In the genomic region with DNA sequence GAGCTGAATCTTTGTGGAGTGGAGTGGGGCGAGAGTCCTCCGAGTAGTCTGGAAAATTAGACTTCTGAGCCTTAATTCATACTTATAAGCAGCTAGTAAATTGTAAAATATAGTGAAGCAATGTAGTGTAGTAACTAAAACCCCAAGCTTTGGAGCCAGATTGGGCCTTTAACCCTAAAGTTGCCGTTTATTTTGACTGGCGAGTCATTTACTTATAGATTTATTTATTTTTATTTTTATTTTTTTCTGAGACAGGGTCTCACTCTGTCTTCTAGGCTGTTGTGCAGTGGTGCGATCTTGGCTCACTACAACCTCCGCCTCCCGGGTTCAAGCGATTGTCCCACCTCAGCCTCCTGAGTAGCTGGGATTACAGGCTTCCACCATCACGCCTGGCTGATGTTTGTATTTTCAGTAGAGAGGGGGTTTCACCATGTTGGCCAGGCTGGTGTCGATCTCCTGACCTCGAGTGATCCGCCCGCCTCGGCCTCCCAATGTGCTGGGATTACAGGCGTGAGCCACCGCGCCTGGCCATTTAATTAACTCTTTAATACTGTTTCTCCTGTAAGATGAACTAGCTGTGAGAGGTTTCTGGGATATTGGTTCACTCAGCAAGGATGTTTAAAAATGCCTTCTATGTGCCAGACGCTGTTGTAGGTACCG, we compare ENCODE assay signal across 8 cellular contexts. TPM values are rescaled to one million over a fixed set of nuclear protein-coding genes. Genes with fewer than 3 reads are reported as not detected.
DNase-seq lines count a peak whose midpoint lies in the region; TF ChIP-seq lines count a peak whose summit lies in the region.

No MANE protein-coding gene starts in this region.

- DNase-seq in activated naive CD4-positive, alpha-beta T cell treated with anti-CD3 and anti-CD28 coated beads, Interleukin-2, amount 10 ng/mL, durations not matched to agents 7 days and 5 days, result no peak
- DNase-seq in activated naive CD4-positive, alpha-beta T cell treated with anti-CD3 and anti-CD28 coated beads, Interleukin-2, amount 50 U/mL, for 16 hours, result no peak
- no peak for DNase-seq in breast epithelium (ENCODE audit: low spot score in 2 of 2)
- DNase-seq in mesendoderm, result no peak
- DNase-seq in posterior vena cava (ENCODE audit: low spot score), result no peak
- DNase-seq in retina, result no peak
- DNase-seq in SW 1271 (lab: John Stamatoyannopoulos, UW), result no peak

- TF ChIP-seq CTCF in breast epithelium (IDR thresholded peaks at IDR 0.05), result no peak

- no peaks in the 10 kb centered on the region for H3K36me3 ChIP-seq in breast epithelium
- peaks cover 8% of the 10 kb centered on the region for H3K36me3 ChIP-seq in mesendoderm (ENCODE audit: control insufficient read depth, insufficient read depth, low read length)
- H3K36me3 ChIP-seq in urinary bladder (ENCODE audit: insufficient read depth), result peaks cover 6% of the 10 kb centered on the region

- H3K9me3 ChIP-seq in breast epithelium, result no peaks in the 10 kb centered on the region

- no peak overlapping the region for H2AK5ac ChIP-seq in mesendoderm (ENCODE audit: low read length)

- peak overlapping the region; percentile 66 for H4K8ac ChIP-seq in mesendoderm (ENCODE audit: low read depth, low read length)

- intact Hi-C loops in breast epithelium (cut with DNase I; ENCODE audit: low total_unique reads), result no loop called here
- intact Hi-C loops in posterior vena cava (cut with DNase I), result no loop called here

- no CpG with 5 or more reads among the region's 19 CpGs for WGBS in mesendoderm (ENCODE audit: extremely low coverage, insufficient coverage, low lambda C conversion rate)
- 17% methylated on average over 19 of the region's 19 CpGs for WGBS in urinary bladder

- no peaks in the 10 kb centered on the region for H3K27me3 ChIP-seq in breast epithelium
- no peaks in the 10 kb centered on the region for H3K27me3 ChIP-seq in mesendoderm (ENCODE audit: insufficient read depth, low read length, poor library complexity)

- peak overlapping the region; percentile 18 for H3K4me2 ChIP-seq in mesendoderm (ENCODE audit: low read length)

- H3K23ac ChIP-seq in mesendoderm (ENCODE audit: low read length), result no peak overlapping the region

- no peak overlapping the region for H4K5ac ChIP-seq in mesendoderm (ENCODE audit: low read length)

- H2BK15ac ChIP-seq in mesendoderm (replicated peaks; ENCODE audit: low read depth), result no peak overlapping the region

- H2BK120ac ChIP-seq in mesendoderm (ENCODE audit: low read depth, low read length), result no peak overlapping the region

- no peaks in the 10 kb centered on the region for H3K79me1 ChIP-seq in mesendoderm (ENCODE audit: low read length)

- H3K27me3 Mint-ChIP-seq in activated naive CD4-positive, alpha-beta T cell treated with anti-CD3 and anti-CD28 coated beads, Interleukin-2, amount 10 ng/mL, durations not matched to agents 7 days and 5 days, result peaks cover 4% of the 10 kb centered on the region

- peak overlapping the region; percentile 97 for H3K27ac Mint-ChIP-seq in activated naive CD4-positive, alpha-beta T cell treated with anti-CD3 and anti-CD28 coated beads, Interleukin-2, amount 10 ng/mL, durations not matched to agents 7 days and 5 days

- no peak overlapping the region for H3K18ac ChIP-seq in mesendoderm (ENCODE audit: low read length)

- no peak overlapping the region for H3K4ac ChIP-seq in mesendoderm (ENCODE audit: low read depth, low read length)

- H3K36me3 Mint-ChIP-seq in activated naive CD4-positive, alpha-beta T cell treated with anti-CD3 and anti-CD28 coated beads, Interleukin-2, amount 10 ng/mL, durations not matched to agents 7 days and 5 days, result peaks cover 32% of the 10 kb centered on the region

- peak overlapping the region; percentile 85 to 88 for H3K27ac ChIP-seq in breast epithelium
- no peak overlapping the region for H3K27ac ChIP-seq in mesendoderm (ENCODE audit: low read depth, low read length)
- no peak overlapping the region for H3K27ac ChIP-seq in urinary bladder (ENCODE audit: low read depth)

- TF ChIP-seq POLR2A in breast epithelium (IDR thresholded peaks at IDR 0.05), result peak; percentile 73

- peak overlapping the region; percentile 91 for H3K4me3 Mint-ChIP-seq in activated naive CD4-positive, alpha-beta T cell treated with anti-CD3 and anti-CD28 coated beads, Interleukin-2, amount 10 ng/mL, durations not matched to agents 7 days and 5 days

- CTCF ChIA-PET in activated naive CD4-positive, alpha-beta T cell treated with anti-CD3 and anti-CD28 coated beads, Interleukin-2, amount 10 ng/mL, durations not matched to agents 7 days and 5 days (lab: Charles Lee), result interaction anchor here (1.3 kb wide), 1 partner anchor 19 kb away, joined by 5 read pairs; no protein-coding TSS in a partner anchor

- H3K4me3 ChIP-seq in breast epithelium, result peak overlapping the region; percentile 82 to 89 (median 85)
- H3K4me3 ChIP-seq in mesendoderm (ENCODE audit: low read length), result peak overlapping the region; percentile 26
- H3K4me3 ChIP-seq in urinary bladder (ENCODE audit: low read depth, low read length), result peak overlapping the region; percentile 86

- peak overlapping the region; percentile 73 for H3K9ac ChIP-seq in mesendoderm (ENCODE audit: low read length)

- peaks cover 13% of the 10 kb centered on the region for H3K79me2 ChIP-seq in mesendoderm (ENCODE audit: control insufficient read depth, insufficient read depth, low read length)

- no peaks in the 10 kb centered on the region for H3K4me1 ChIP-seq in breast epithelium
- no peaks in the 10 kb centered on the region for H3K4me1 ChIP-seq in mesendoderm (ENCODE audit: control insufficient read depth, low read depth, low read length)
- H3K4me1 ChIP-seq in urinary bladder (ENCODE audit: insufficient read depth), result no peaks in the 10 kb centered on the region

- no peak overlapping the region for H2BK5ac ChIP-seq in mesendoderm (ENCODE audit: low read length)

- H3K9me3 Mint-ChIP-seq in activated naive CD4-positive, alpha-beta T cell treated with anti-CD3 and anti-CD28 coated beads, Interleukin-2, amount 10 ng/mL, durations not matched to agents 7 days and 5 days, result no peaks in the 10 kb centered on the region

- H3K4me1 Mint-ChIP-seq in activated naive CD4-positive, alpha-beta T cell treated with anti-CD3 and anti-CD28 coated beads, Interleukin-2, amount 10 ng/mL, durations not matched to agents 7 days and 5 days, result peaks cover 49% of the 10 kb centered on the region

- H3K56ac ChIP-seq in mesendoderm (ENCODE audit: low read length), result peak overlapping the region; percentile 71

RNA-seq across cellular contexts. Expression of a gene that starts 0.7 kb away (rescaled TPM):
- 1,000 to 10,000 TPM; 3,055 to 5,353 (median 4,143) TPM for total RNA-seq in breast epithelium
- polyA plus RNA-seq in mesendoderm (2013, experiment 1 of 2), result 4,570 TPM
- 4,487 TPM for polyA plus RNA-seq in mesendoderm (2013, experiment 2 of 2)
- 4,564 TPM for total RNA-seq in urinary bladder
- polyA plus RNA-seq in urinary bladder, result 2,798 TPM
- total RNA-seq in posterior vena cava, result 1,000 to 10,000 TPM; 1,217 to 1,454 TPM

Comparison
In these comparisons a context has a peak if more than half of its experiments do, and no peak if none do; other contexts are left out.
1. H3K27ac ChIP-seq: peak in breast epithelium (2 of 2); none in mesendoderm (single experiment) and urinary bladder (single experiment).
2. H3K4me3 ChIP-seq: peak in every context shown above with its lines; median percentile 86 in urinary bladder; 85 in breast epithelium; 26 in mesendoderm.